ENCODE assay signal across 8 cellular contexts in genomic region chr10:61662794-61663259, GRCh38.
DNase-seq lines count a peak whose midpoint lies in the region; ATAC-seq lines count a peak whose summit lies in the region.

Gene CABCOCO1, plus strand, starts transcription at chr10:61662929. Its CDS starts 44 bp downstream, at chr10:61662973.

- DNase-seq in AG08396 (ENCODE audit: low spot score) (peak; percentile 86), NCI-H1417 treated with DMSO at 0.1 percent for 48 hours (lab: John Stamatoyannopoulos, UW) (peak; percentile 3), cerebellar cortex (ENCODE audit: low spot score) (peak; percentile 33), iris pigment epithelial cell (ENCODE audit: low read depth) (peak; percentile 56), skeletal muscle cell (ENCODE audit: low read depth) (no peak)
- no peak for DNase-seq in stimulated activated CD4-positive, alpha-beta T cell treated with anti-CD3 and anti-CD28 coated beads, Interleukin-2, amount 100 ng/mL, for 48 hours
- no peak for DNase-seq in stimulated activated effector memory CD8-positive, alpha-beta T cell treated with anti-CD3 and anti-CD28 coated beads, Interleukin-12 subunit alpha, Interleukin-12 subunit beta, amount 100 ng/mL, for 72 hours (ENCODE audit: low spot score in 2 of 2)

- H3K4me1 Mint-ChIP-seq in stimulated activated effector memory CD8-positive, alpha-beta T cell treated with anti-CD3 and anti-CD28 coated beads, Interleukin-12 subunit alpha, Interleukin-12 subunit beta, amount 100 ng/mL, for 72 hours = no peaks in the 10 kb centered on the region

- H3K4me3 Mint-ChIP-seq in stimulated activated effector memory CD8-positive, alpha-beta T cell treated with anti-CD3 and anti-CD28 coated beads, Interleukin-12 subunit alpha, Interleukin-12 subunit beta, amount 100 ng/mL, for 72 hours = no peak within 1 kb of the TSS

- H3K36me3 Mint-ChIP-seq in stimulated activated effector memory CD8-positive, alpha-beta T cell treated with anti-CD3 and anti-CD28 coated beads, Interleukin-12 subunit alpha, Interleukin-12 subunit beta, amount 100 ng/mL, for 72 hours = no peaks in the 10 kb centered on the region

- H3K9me3 Mint-ChIP-seq in stimulated activated effector memory CD8-positive, alpha-beta T cell treated with anti-CD3 and anti-CD28 coated beads, Interleukin-12 subunit alpha, Interleukin-12 subunit beta, amount 100 ng/mL, for 72 hours = no peaks in the 10 kb centered on the region

- H3K27ac Mint-ChIP-seq in stimulated activated effector memory CD8-positive, alpha-beta T cell treated with anti-CD3 and anti-CD28 coated beads, Interleukin-12 subunit alpha, Interleukin-12 subunit beta, amount 100 ng/mL, for 72 hours = no peak within 1 kb of the TSS

- no peak for ATAC-seq in GM21825 (IDR thresholded peaks at IDR 0.05; ENCODE audit: unreplicated experiment)
- no peak for ATAC-seq in stimulated activated effector memory CD8-positive, alpha-beta T cell treated with anti-CD3 and anti-CD28 coated beads, Interleukin-12 subunit alpha, Interleukin-12 subunit beta, amount 100 ng/mL, for 72 hours

- peak within 1 kb of the TSS; percentile 69 for H3K4me3 ChIP-seq in skeletal muscle cell (ENCODE audit: low read depth, low read length)

Comparison
In these comparisons a context has a peak if more than half of its experiments do, and no peak if none do; other contexts are left out.
1. DNase-seq: peak in AG08396 (single experiment), NCI-H1417 treated with DMSO at 0.1 percent for 48 hours (single experiment), cerebellar cortex (single experiment) and iris pigment epithelial cell (single experiment); none in skeletal muscle cell (single experiment), stimulated activated CD4-positive, alpha-beta T cell treated with anti-CD3 and anti-CD28 coated beads, Interleukin-2, amount 100 ng/mL, for 48 hours (0 of 2) and stimulated activated effector memory CD8-positive, alpha-beta T cell treated with anti-CD3 and anti-CD28 coated beads, Interleukin-12 subunit alpha, Interleukin-12 subunit beta, amount 100 ng/mL, for 72 hours (0 of 2).